In genomic region chr11:61816736-61817455, GRCh38 we compare ENCODE assay signal across 8 cellular contexts. TPM values are rescaled to one million over a fixed set of nuclear protein-coding genes. Genes with fewer than 3 reads are reported as not detected.
A peak's percentile ranks its signal among the peaks of the same experiment; 100 is the strongest.
DNase-seq lines count a peak whose midpoint lies in the region; ATAC-seq and TF ChIP-seq lines count a peak whose summit lies in the region.

Gene FADS1, minus strand, starts transcription at chr11:61817003. Its CDS starts 74 bp downstream, at chr11:61816929.

- H3K4me1 ChIP-seq in liver (ENCODE audit: control insufficient read depth in 4 of 4, insufficient read depth in 4 of 4, low read length in 3 of 4), result peaks cover 5 to 28% (median 14%) of the 10 kb centered on the region in 4 donors

- peaks cover 0 to 7% (median 2%) of the 10 kb centered on the region in 4 donors for H3K36me3 ChIP-seq in liver (ENCODE audit: control insufficient read depth in 4 of 4, insufficient read depth in 3 of 4, low read depth in 1 of 4, low read length in 3 of 4)

- H3K27me3 ChIP-seq in dorsolateral prefrontal cortex, result no peaks in the 10 kb centered on the region
- no peaks in the 10 kb centered on the region for H3K27me3 ChIP-seq in liver (ENCODE audit: control insufficient read depth in 4 of 4, insufficient read depth in 4 of 4, low read length in 3 of 4)

- intact Hi-C loops in dorsolateral prefrontal cortex (cut with DNase I), result loop anchor here (1.0 to 5.0 kb wide), 6 partner anchors 11 to 290 kb away; partner anchors contain the start of genes FADS3 (in 2 of the 2), FADS2 (in 1 of the 2) and FTH1 (in 1 of the 2)

- 2% methylated on average over 73 of the region's 73 CpGs for WGBS in liver

- ATAC-seq in GM19035 (IDR thresholded peaks at IDR 0.05; ENCODE audit: unreplicated experiment) (peak; percentile 41), HG03460 (IDR thresholded peaks at IDR 0.05; ENCODE audit: unreplicated experiment) (peak; percentile 46)

- TF ChIP-seq RAD21 in liver (IDR thresholded peaks at IDR 0.05), result peak in 1 of 2 donors; percentile 60

- DNase-seq in AG20443 (ENCODE audit: low spot score) (peak; percentile 92), NCI-H526 treated with DMSO at 0.1 percent for 48 hours (lab: John Stamatoyannopoulos, UW) (peak; percentile 96), dorsolateral prefrontal cortex (peak; percentile 78 to 98 (median 95))
- peak; percentile 54 to 59 for DNase-seq in activated CD4-positive, alpha-beta T cell treated with anti-CD3 and anti-CD28 coated beads, Interleukin-2, amount 50 U/mL, for 4 hours
- DNase-seq in stimulated activated CD4-positive, alpha-beta T cell treated with anti-CD3 and anti-CD28 coated beads, Interleukin-4, amount 100 ng/mL, for 1 hour, result peak; percentile 77

- no peaks in the 10 kb centered on the region for H3K9me3 ChIP-seq in liver (ENCODE audit: control insufficient read depth in 4 of 4, low read length in 3 of 4)

- H3K4me3 ChIP-seq in dorsolateral prefrontal cortex (peak within 1 kb of the TSS; percentile 55 to 99 (median 87)), liver (ENCODE audit: low read depth in 1 of 3, low read length in 3 of 3) (peak within 1 kb of the TSS; percentile 48 to 67 (median 48))

- TF ChIP-seq CTCF in dorsolateral prefrontal cortex (IDR thresholded peaks at IDR 0.05 in 54 of 56, conservative IDR thresholded peaks at IDR 0.05 in 2 of 56; ENCODE audit: low read depth in 1 of 56, partially characterized antibody in 56 of 56) (peak; percentile 42 to 89 (median 71)), liver (IDR thresholded peaks at IDR 0.05; ENCODE audit: low read depth, low read length, missing input control) (peak; percentile 47)

- peak within 1 kb of the TSS; percentile 34 to 67 for H3K9ac ChIP-seq in liver (ENCODE audit: low read depth in 1 of 2, low read length in 2 of 2)

- H3K27ac ChIP-seq in dorsolateral prefrontal cortex, result peak within 1 kb of the TSS; percentile 91 to 100 (median 99)
- H3K27ac ChIP-seq in liver (ENCODE audit: low read depth in 1 of 2, low read length in 2 of 2), result peak within 1 kb of the TSS; percentile 93 to 95

TF ChIP-seq in liver, 16 proteins besides CTCF, POLR2A, EP300 and RAD21:
- TF ChIP-seq HNF4A (conservative IDR thresholded peaks at IDR 0.05) (no peak), REST (IDR thresholded peaks at IDR 0.05) (peak; percentile 23), ZBTB33 (IDR thresholded peaks at IDR 0.05) (peak; percentile 86), SP1 (IDR thresholded peaks at IDR 0.05) (peak; percentile 40), NR2F2 (IDR thresholded peaks at IDR 0.05) (no peak)

RNA-seq across cellular contexts. Expression of gene FADS1, which starts in this region (rescaled TPM):
- total RNA-seq in dorsolateral prefrontal cortex (100 to 1,000 TPM in 23 of 120 experiments, 10 to 100 TPM in 97; 47.3 to 195 (median 80.7) TPM), liver (100 to 1,000 TPM in 1 of 2 donors, 10 to 100 TPM in 1; 72.7 to 137 TPM)
- 10 to 100 TPM; 16.8 to 44.8 TPM for polyA plus RNA-seq in liver

Comparison
In these comparisons a context has a peak if more than half of its experiments do, and no peak if none do; other contexts are left out.
1. Peak in every context shown above with its lines: DNase-seq, ATAC-seq, H3K4me3 ChIP-seq and H3K27ac ChIP-seq.